23 cellular contexts compared by ENCODE assay signal in the genomic region with DNA sequence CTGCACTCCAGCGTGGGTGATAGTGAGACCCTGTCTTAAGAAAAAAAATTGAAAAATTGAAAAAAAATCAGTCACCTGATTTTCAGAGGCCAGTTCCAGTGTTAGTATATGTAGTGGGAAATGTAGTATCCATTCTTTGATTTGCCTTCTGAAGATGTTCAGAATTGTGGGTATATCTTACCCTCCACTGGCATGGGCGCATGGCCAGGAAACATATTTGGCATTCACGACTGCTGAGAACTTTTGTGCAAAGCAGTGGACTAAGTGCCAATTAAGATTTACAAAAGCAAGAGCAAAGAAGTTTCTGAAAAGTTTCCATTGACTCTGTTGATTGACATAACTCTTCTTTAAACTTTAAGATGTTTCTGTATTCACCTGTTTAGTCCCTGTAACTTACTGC. TPM values are rescaled to one million over a fixed set of nuclear protein-coding genes. Genes with fewer than 3 reads are reported as not detected.
DNase-seq lines count a peak whose midpoint lies in the region; ATAC-seq, FAIRE-seq and TF ChIP-seq lines count a peak whose summit lies in the region.
"Had no signal": no experiment of that assay in that cellular context is flagged by ENCODE, and none has a peak within 500 bp of the region (broad histone marks: within the 10 kb centered on the region; RNA-seq: fewer than 3 reads in every experiment).

No MANE protein-coding gene starts in this region.

- H3K79me2 ChIP-seq in astrocyte (ENCODE audit: insufficient read depth, low read length), result no peaks in the 10 kb centered on the region
- H3K79me2 ChIP-seq in neural progenitor cell (ENCODE audit: low read depth), result peaks cover 8% of the 10 kb centered on the region

- H4K20me1 ChIP-seq in astrocyte (ENCODE audit: insufficient read depth, low read length) (no peaks in the 10 kb centered on the region), neural progenitor cell (ENCODE audit: low read depth) (peaks cover 31% of the 10 kb centered on the region)

- in situ Hi-C loops in gastrocnemius medialis (cut with MboI; ENCODE audit: low sequenced_read_pairs in 4 of 4), result loop anchor here in 3 of 4 donors (10.0 to 25.0 kb wide), 3 partner anchors 135 to 145 kb away; a partner anchor contains a TSS

- WGBS in right cardiac atrium, result 50% methylated on average over 3 of the region's 3 CpGs

- H3K27ac Mint-ChIP-seq in astrocyte (ENCODE audit: unreplicated experiment) (peak overlapping the region; percentile 45), neural progenitor cell (no peak overlapping the region)
- H3K27ac Mint-ChIP-seq: B cell; CD4-positive, CD25-positive, alpha-beta regulatory T cell had no signal

- no peaks in the 10 kb centered on the region for H3K36me3 Mint-ChIP-seq in astrocyte (ENCODE audit: low read depth, unreplicated experiment)
- H3K36me3 Mint-ChIP-seq in neural progenitor cell, result peaks cover 16% of the 10 kb centered on the region
- H3K36me3 Mint-ChIP-seq: CD4-positive, CD25-positive, alpha-beta regulatory T cell had no signal

- H3K27me3 ChIP-seq in astrocyte (ENCODE audit: insufficient read depth, low read length) (no peaks in the 10 kb centered on the region), right cardiac atrium (ENCODE audit: control insufficient read depth, insufficient read depth) (no peaks in the 10 kb centered on the region), gastrocnemius medialis (no peaks in the 10 kb centered on the region), neural progenitor cell (no peaks in the 10 kb centered on the region)
- H3K27me3 ChIP-seq: SJSA1 had no signal

- H3K27me3 Mint-ChIP-seq in astrocyte (ENCODE audit: low read depth, unreplicated experiment) (no peaks in the 10 kb centered on the region), neural progenitor cell (ENCODE audit: insufficient read depth, low read depth) (no peaks in the 10 kb centered on the region)

- intact Hi-C loops in right cardiac atrium (cut with DNase I) (loop anchor here in 1 of 4 donors (10.0 kb wide), 1 partner anchor 75 kb away; no protein-coding TSS in a partner anchor), gastrocnemius medialis (cut with DNase I; ENCODE audit: low total_unique reads) (loop anchor here (2.0 to 5.0 kb wide), 2 partner anchors 139 to 153 kb away; a partner anchor contains a TSS)

- TF ChIP-seq CTCF in astrocyte (IDR thresholded peaks at IDR 0.05; ENCODE audit: insufficient read depth, low read depth, low read length), result no peak
- TF ChIP-seq CTCF in gastrocnemius medialis (IDR thresholded peaks at IDR 0.05 in 4 of 5, conservative IDR thresholded peaks at IDR 0.05 in 1 of 5), result no peak
- TF ChIP-seq CTCF in neural progenitor cell (IDR thresholded peaks at IDR 0.05), result no peak

- H3K4me1 Mint-ChIP-seq in astrocyte (ENCODE audit: low read depth, unreplicated experiment) (peaks cover 48% of the 10 kb centered on the region), neural progenitor cell (no peaks in the 10 kb centered on the region)
- H3K4me1 Mint-ChIP-seq: B cell; CD4-positive, CD25-positive, alpha-beta regulatory T cell had no signal

- H3F3A ChIP-seq in neural progenitor cell (ENCODE audit: low read depth), result no peaks in the 10 kb centered on the region

- H3K9me3 ChIP-seq in astrocyte (ENCODE audit: insufficient read depth, low read depth, low read length) (no peaks in the 10 kb centered on the region), right cardiac atrium (ENCODE audit: control insufficient read depth, low read length) (no peaks in the 10 kb centered on the region), gastrocnemius medialis (no peaks in the 10 kb centered on the region), neural progenitor cell (ENCODE audit: low read depth) (no peaks in the 10 kb centered on the region)
- H3K9me3 ChIP-seq: A549, SJSA1 had no signal

- H3K9ac ChIP-seq in astrocyte (ENCODE audit: low read length) (no peak overlapping the region), neural progenitor cell (no peak overlapping the region)
- H3K9ac ChIP-seq: KMS-11 had no signal

- H3K27ac ChIP-seq in astrocyte (ENCODE audit: low read depth, low read length), result no peak overlapping the region
- peak overlapping the region; percentile 9 for H3K27ac ChIP-seq in right cardiac atrium (ENCODE audit: low read length)
- peak overlapping the region; percentile 80 to 94 (median 88) for H3K27ac ChIP-seq in gastrocnemius medialis
- H3K27ac ChIP-seq in neural progenitor cell, result no peak overlapping the region
- H3K27ac ChIP-seq: A549, KMS-11, SJSA1 had no signal

- no peak for ATAC-seq in right cardiac atrium
- no peak for ATAC-seq in gastrocnemius medialis
- no peak for ATAC-seq in GM19035 (IDR thresholded peaks at IDR 0.05; ENCODE audit: unreplicated experiment)
- no peak for ATAC-seq in GM18498 (IDR thresholded peaks at IDR 0.05; ENCODE audit: unreplicated experiment)
- ATAC-seq: A549 had no signal

- FAIRE-seq in H54 (lab: Jason Lieb, UNC) (peak; percentile 82), astrocyte (lab: Jason Lieb, UNC) (no peak)
- FAIRE-seq: A549, HTR-8/SVneo had no signal

- H2AFZ ChIP-seq in astrocyte (ENCODE audit: low read depth, low read length), result no peak overlapping the region
- no peak overlapping the region for H2AFZ ChIP-seq in neural progenitor cell (replicated peaks)

- H3K4me3 Mint-ChIP-seq in astrocyte (ENCODE audit: unreplicated experiment) (peak overlapping the region; percentile 80), neural progenitor cell (no peak overlapping the region)
- H3K4me3 Mint-ChIP-seq: B cell had no signal

- H3K4me2 ChIP-seq in astrocyte (ENCODE audit: low read length) (peak overlapping the region; percentile 4), neural progenitor cell (no peak overlapping the region)
- H3K4me2 ChIP-seq: A549 had no signal

- H3K9me3 Mint-ChIP-seq in astrocyte (ENCODE audit: unreplicated experiment), result no peaks in the 10 kb centered on the region
- no peaks in the 10 kb centered on the region for H3K9me3 Mint-ChIP-seq in neural progenitor cell

- no peak for DNase-seq in H54 (ENCODE audit: insufficient read length, low spot score)
- DNase-seq in astrocyte (ENCODE audit: low read depth), result no peak
- DNase-seq in right cardiac atrium, result peak in 1 of 3 donors; percentile 57
- peak in 1 of 2 donors; percentile 17 for DNase-seq in gastrocnemius medialis
- no peak for DNase-seq in amygdala (lab: John Stamatoyannopoulos, UW)
- DNase-seq in neural progenitor cell (ENCODE audit: low spot score), result no peak
- DNase-seq: CD4-positive, CD25-positive, alpha-beta regulatory T cell; COR-L47; DMS79 treated with DMSO at 0.1 percent for 48 hours; NCI-H1092 treated with DMSO at 0.1 percent for 48 hours; NCI-H1436 treated with DMSO at 0.1 percent for 48 hours; NCI-H1930; NCI-H345; NCI-H524; NCI-H774; NK-92 treated with Interleukin-12 subunit alpha and Interleukin-12 subunit beta, amount 100 ng/mL, for 24 hours had no signal

- TF ChIP-seq POLR2A in H54 (IDR thresholded peaks at IDR 0.05; ENCODE audit: low read depth, low read length) (no peak), gastrocnemius medialis (IDR thresholded peaks at IDR 0.05) (no peak)

- H3K4me1 ChIP-seq in astrocyte (ENCODE audit: insufficient read depth, low read length) (peaks cover 23% of the 10 kb centered on the region), right cardiac atrium (ENCODE audit: control insufficient read depth, insufficient read depth, low read length) (peaks cover 3% of the 10 kb centered on the region), gastrocnemius medialis (peaks cover 40 to 56% of the 10 kb centered on the region in 2 donors), neural progenitor cell (no peaks in the 10 kb centered on the region)
- H3K4me1 ChIP-seq: A549, SJSA1 had no signal

- H3K4me3 ChIP-seq in astrocyte (ENCODE audit: insufficient read depth, low read depth, low read length) (no peak overlapping the region), right cardiac atrium (ENCODE audit: low read length) (peak overlapping the region; percentile 39), gastrocnemius medialis (peak overlapping the region; percentile 44 to 60 (median 54)), neural progenitor cell (no peak overlapping the region)
- H3K4me3 ChIP-seq: A549, SJSA1 had no signal

- no peaks in the 10 kb centered on the region for H3K36me3 ChIP-seq in astrocyte (ENCODE audit: insufficient read depth, low read length)
- H3K36me3 ChIP-seq in gastrocnemius medialis, result no peaks in the 10 kb centered on the region
- H3K36me3 ChIP-seq in neural progenitor cell, result peaks cover 17% of the 10 kb centered on the region
- H3K36me3 ChIP-seq: SJSA1 had no signal

RNA-seq across cellular contexts. Expression of a gene that starts 2.4 kb away (rescaled TPM):
- 4.2 and 6.0 TPM in 2 replicates for total RNA-seq in astrocyte
- total RNA-seq in right cardiac atrium, result 10 to 100 TPM; 22.7 to 60.2 (median 48.0) TPM
- 14.9 TPM for polyA plus RNA-seq in right cardiac atrium
- total RNA-seq in gastrocnemius medialis, result 100 to 1,000 TPM in 1 of 4 donors, 10 to 100 TPM in 3; 14.5 to 163 (median 28.9) TPM
- 6.1 and 8.8 TPM in 2 replicates for total RNA-seq in neural progenitor cell (ENCODE audit: low replicate concordance)

Comparison
In these comparisons a context has a peak if more than half of its experiments do, and no peak if none do; other contexts are left out.
1. H3K27ac ChIP-seq: peak in right cardiac atrium (single experiment) and gastrocnemius medialis (4 of 4); none in astrocyte (single experiment) and neural progenitor cell (single experiment).
2. H3K4me3 ChIP-seq: peak in right cardiac atrium (single experiment) and gastrocnemius medialis (4 of 4); none in astrocyte (single experiment) and neural progenitor cell (single experiment).